ENCODE assay signal across 1 cellular context in the genomic region with DNA sequence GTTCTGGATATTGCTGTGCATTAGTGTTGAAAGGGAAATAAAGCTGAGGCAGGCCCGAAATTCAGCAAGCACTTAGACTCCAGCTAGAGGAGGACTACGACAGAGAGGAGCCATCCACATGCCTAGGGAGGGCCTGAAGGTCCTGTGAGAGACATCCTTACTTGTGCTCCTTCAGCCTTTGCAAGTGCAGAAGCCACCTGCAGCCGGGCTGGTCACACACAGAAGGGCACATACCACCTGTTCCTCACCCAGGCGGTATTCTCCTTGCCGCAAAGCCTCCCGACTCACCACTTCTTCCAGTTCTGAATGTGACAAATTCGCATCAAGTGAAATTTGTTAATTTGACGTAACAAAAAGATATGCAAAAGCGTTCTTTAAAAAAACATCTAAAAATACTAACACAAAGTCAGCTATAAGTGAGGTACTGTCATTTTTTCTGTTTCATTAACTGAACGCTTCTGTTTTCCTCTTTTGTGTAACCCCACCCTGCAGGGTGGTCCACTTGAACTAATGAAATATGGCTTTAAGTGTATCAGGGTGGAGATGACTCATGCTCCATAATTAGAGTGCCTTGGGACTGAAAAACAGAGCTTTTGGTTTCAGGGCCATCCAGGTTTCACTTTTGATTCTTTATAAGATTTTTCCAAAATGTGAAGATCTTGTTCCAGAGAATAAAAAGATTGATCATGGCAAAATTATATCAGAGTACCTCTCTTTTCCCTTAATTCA.
TF ChIP-seq lines count a peak whose summit lies in the region.

No MANE protein-coding gene starts in this region.

TF ChIP-seq in H1, 55 proteins besides CTCF, POLR2A, EP300 and RAD21 (continued from another document):
- TF ChIP-seq PHF8 (conservative IDR thresholded peaks at IDR 0.05; ENCODE audit: low read depth, low read length): no peak
- TF ChIP-seq, protein P1, sequence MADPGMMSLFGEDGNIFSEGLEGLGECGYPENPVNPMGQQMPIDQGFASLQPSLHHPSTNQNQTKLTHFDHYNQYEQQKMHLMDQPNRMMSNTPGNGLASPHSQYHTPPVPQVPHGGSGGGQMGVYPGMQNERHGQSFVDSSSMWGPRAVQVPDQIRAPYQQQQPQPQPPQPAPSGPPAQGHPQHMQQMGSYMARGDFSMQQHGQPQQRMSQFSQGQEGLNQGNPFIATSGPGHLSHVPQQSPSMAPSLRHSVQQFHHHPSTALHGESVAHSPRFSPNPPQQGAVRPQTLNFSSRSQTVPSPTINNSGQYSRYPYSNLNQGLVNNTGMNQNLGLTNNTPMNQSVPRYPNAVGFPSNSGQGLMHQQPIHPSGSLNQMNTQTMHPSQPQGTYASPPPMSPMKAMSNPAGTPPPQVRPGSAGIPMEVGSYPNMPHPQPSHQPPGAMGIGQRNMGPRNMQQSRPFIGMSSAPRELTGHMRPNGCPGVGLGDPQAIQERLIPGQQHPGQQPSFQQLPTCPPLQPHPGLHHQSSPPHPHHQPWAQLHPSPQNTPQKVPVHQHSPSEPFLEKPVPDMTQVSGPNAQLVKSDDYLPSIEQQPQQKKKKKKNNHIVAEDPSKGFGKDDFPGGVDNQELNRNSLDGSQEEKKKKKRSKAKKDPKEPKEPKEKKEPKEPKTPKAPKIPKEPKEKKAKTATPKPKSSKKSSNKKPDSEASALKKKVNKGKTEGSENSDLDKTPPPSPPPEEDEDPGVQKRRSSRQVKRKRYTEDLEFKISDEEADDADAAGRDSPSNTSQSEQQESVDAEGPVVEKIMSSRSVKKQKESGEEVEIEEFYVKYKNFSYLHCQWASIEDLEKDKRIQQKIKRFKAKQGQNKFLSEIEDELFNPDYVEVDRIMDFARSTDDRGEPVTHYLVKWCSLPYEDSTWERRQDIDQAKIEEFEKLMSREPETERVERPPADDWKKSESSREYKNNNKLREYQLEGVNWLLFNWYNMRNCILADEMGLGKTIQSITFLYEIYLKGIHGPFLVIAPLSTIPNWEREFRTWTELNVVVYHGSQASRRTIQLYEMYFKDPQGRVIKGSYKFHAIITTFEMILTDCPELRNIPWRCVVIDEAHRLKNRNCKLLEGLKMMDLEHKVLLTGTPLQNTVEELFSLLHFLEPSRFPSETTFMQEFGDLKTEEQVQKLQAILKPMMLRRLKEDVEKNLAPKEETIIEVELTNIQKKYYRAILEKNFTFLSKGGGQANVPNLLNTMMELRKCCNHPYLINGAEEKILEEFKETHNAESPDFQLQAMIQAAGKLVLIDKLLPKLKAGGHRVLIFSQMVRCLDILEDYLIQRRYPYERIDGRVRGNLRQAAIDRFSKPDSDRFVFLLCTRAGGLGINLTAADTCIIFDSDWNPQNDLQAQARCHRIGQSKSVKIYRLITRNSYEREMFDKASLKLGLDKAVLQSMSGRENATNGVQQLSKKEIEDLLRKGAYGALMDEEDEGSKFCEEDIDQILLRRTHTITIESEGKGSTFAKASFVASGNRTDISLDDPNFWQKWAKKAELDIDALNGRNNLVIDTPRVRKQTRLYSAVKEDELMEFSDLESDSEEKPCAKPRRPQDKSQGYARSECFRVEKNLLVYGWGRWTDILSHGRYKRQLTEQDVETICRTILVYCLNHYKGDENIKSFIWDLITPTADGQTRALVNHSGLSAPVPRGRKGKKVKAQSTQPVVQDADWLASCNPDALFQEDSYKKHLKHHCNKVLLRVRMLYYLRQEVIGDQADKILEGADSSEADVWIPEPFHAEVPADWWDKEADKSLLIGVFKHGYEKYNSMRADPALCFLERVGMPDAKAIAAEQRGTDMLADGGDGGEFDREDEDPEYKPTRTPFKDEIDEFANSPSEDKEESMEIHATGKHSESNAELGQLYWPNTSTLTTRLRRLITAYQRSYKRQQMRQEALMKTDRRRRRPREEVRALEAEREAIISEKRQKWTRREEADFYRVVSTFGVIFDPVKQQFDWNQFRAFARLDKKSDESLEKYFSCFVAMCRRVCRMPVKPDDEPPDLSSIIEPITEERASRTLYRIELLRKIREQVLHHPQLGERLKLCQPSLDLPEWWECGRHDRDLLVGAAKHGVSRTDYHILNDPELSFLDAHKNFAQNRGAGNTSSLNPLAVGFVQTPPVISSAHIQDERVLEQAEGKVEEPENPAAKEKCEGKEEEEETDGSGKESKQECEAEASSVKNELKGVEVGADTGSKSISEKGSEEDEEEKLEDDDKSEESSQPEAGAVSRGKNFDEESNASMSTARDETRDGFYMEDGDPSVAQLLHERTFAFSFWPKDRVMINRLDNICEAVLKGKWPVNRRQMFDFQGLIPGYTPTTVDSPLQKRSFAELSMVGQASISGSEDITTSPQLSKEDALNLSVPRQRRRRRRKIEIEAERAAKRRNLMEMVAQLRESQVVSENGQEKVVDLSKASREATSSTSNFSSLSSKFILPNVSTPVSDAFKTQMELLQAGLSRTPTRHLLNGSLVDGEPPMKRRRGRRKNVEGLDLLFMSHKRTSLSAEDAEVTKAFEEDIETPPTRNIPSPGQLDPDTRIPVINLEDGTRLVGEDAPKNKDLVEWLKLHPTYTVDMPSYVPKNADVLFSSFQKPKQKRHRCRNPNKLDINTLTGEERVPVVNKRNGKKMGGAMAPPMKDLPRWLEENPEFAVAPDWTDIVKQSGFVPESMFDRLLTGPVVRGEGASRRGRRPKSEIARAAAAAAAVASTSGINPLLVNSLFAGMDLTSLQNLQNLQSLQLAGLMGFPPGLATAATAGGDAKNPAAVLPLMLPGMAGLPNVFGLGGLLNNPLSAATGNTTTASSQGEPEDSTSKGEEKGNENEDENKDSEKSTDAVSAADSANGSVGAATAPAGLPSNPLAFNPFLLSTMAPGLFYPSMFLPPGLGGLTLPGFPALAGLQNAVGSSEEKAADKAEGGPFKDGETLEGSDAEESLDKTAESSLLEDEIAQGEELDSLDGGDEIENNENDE (IDR thresholded peaks at IDR 0.05; ENCODE audit: insufficient replicate concordance, low read length): no peak
- no peak for TF ChIP-seq SUZ12 (IDR thresholded peaks at IDR 0.05; ENCODE audit: low read length)
- TF ChIP-seq JUND (IDR thresholded peaks at IDR 0.05; ENCODE audit: low read length): no peak
- TF ChIP-seq CEBPB (IDR thresholded peaks at IDR 0.05; ENCODE audit: low read depth, low read length): no peak
